In the genomic region with DNA sequence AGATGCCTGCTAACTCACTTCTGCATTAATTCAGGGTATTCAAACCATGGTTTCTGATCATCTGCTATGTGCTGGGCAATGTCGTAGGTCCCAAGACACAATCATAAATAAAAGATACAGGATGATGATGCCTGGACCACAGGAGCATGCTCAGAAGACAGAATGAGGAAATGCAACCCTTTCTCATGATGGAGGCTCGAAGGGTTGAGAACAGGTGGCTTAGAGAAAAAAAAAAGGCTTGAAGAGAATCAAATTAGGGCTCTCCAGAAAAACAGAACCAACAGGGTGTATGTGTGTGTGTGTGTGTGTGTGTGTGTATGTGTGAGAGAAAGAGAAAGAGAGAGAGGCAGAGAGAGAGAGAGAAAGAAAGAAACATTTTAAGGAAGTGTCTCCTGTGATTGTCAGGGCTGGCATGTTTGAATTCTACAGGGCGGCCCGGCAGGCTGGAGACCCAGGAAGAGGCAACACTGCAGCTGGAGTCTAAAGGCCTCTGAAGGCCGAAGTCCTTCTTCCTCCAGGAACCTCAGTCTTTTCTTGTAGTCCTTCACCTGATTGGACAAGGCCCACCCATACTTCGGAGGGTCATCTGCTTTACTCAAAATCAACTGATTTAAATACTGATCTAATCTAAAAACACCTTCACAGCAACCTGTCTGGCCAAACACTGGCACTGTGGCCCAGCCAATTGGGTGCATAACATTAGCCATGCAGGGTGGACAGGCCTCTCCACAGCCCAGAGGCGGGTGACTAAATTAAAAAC, we compare ENCODE assay signal across 27 cellular contexts.
"Had no signal": no experiment of that assay in that cellular context is flagged by ENCODE, and none has a peak within 500 bp of the region (broad histone marks: within the 10 kb centered on the region; RNA-seq: fewer than 3 reads in every experiment).

No MANE protein-coding gene starts in this region.

- H3K9ac ChIP-seq: parathyroid adenoma had no signal

- H3K27me3 Mint-ChIP-seq: activated CD4-positive, alpha-beta memory T cell treated with anti-CD3 and anti-CD28 coated beads, Interleukin-2, amount 10 ng/mL, durations not matched to agents 7 days and 5 days; activated CD4-positive, alpha-beta T cell treated with anti-CD3 and anti-CD28 coated beads, Interleukin-2, amount 10 ng/mL, durations not matched to agents 24 days and 14 days; brain had no signal

- H3K4me3 Mint-ChIP-seq: activated CD4-positive, alpha-beta memory T cell treated with anti-CD3 and anti-CD28 coated beads, Interleukin-2, amount 10 ng/mL, durations not matched to agents 7 days and 5 days; activated CD4-positive, alpha-beta T cell treated with anti-CD3 and anti-CD28 coated beads, Interleukin-2, amount 10 ng/mL, durations not matched to agents 24 days and 14 days; brain; dendritic cell treated with granulocyte-macrophage colony-stimulating factor and Interleukin-4, amounts not matched to agents 40 ng/mL and 50 ng/mL, for 4 days; immature natural killer cell; nephron; stimulated activated memory B cell treated with anti-CD40 and anti-IgM and Interleukin-4, amounts not matched to agents 10 μg/mL and 1 μg/mL and 100 μg/mL, for 72 hours; T-cell; T-helper 2 cell treated with Interferon-gamma antibody and Interleukin-4, amounts not matched to agents 5 μg/mL and 100 μg/mL, for 36 hours had no signal

- H2AFZ ChIP-seq: hepatocyte, parathyroid adenoma had no signal

- ATAC-seq: activated CD4-positive, CD25-positive, alpha-beta regulatory T cell treated with anti-CD3 and anti-CD28 coated beads, Interleukin-2, amount 50 U/mL, for 24 hours; activated naive CD4-positive, alpha-beta T cell treated with anti-CD3 and anti-CD28 coated beads, Interleukin-2, amount 50 U/mL, for 72 hours; left lung; sciatic nerve; stimulated activated memory B cell treated with anti-CD40 and anti-IgM and Interleukin-4, amounts not matched to agents 10 μg/mL and 1 μg/mL and 100 μg/mL, for 72 hours; T-cell had no signal

- H3K27ac ChIP-seq: hepatocyte, left lung, parathyroid adenoma, thoracic aorta, upper lobe of left lung, VCaP had no signal

- H3K4me2 ChIP-seq: hepatocyte, smooth muscle cell had no signal

- H3K36me3 Mint-ChIP-seq: brain; immature natural killer cell; stimulated activated memory B cell treated with anti-CD40 and anti-IgM and Interleukin-4, amounts not matched to agents 10 μg/mL and 1 μg/mL and 100 μg/mL, for 72 hours; T-cell had no signal

- H3K4me1 Mint-ChIP-seq: activated CD4-positive, alpha-beta memory T cell treated with anti-CD3 and anti-CD28 coated beads, Interleukin-2, amount 10 ng/mL, durations not matched to agents 7 days and 5 days; activated CD4-positive, alpha-beta T cell treated with anti-CD3 and anti-CD28 coated beads, Interleukin-2, amount 10 ng/mL, durations not matched to agents 24 days and 14 days; brain; immature natural killer cell; nephron; stimulated activated memory B cell treated with anti-CD40 and anti-IgM and Interleukin-4, amounts not matched to agents 10 μg/mL and 1 μg/mL and 100 μg/mL, for 72 hours; T-cell had no signal

- H3K4me1 ChIP-seq: left lung, parathyroid adenoma, upper lobe of left lung had no signal

- H3K27me3 ChIP-seq: upper lobe of left lung had no signal

- H3K79me2 ChIP-seq: hepatocyte, parathyroid adenoma had no signal

- DNase-seq: activated CD4-positive, alpha-beta memory T cell treated with anti-CD3 and anti-CD28 coated beads, Interleukin-2, amount 10 ng/mL, durations not matched to agents 7 days and 5 days; activated CD4-positive, alpha-beta T cell treated with anti-CD3 and anti-CD28 coated beads, Interleukin-2, amount 10 ng/mL, durations not matched to agents 24 days and 14 days; activated T-cell treated with anti-CD3 and anti-CD28 coated beads, Interleukin-2, amount 50 U/mL, for 1 hour; aorta; effector CD8-positive, alpha-beta T cell; erythroblast; foreskin fibroblast; immature natural killer cell; kidney glomerular epithelial cell; stimulated activated CD4-positive, alpha-beta T cell treated with anti-CD3 and anti-CD28 coated beads, Interleukin-15, amount 100 ng/mL, for 24 hours; T-cell had no signal

- H3K27ac Mint-ChIP-seq: activated CD4-positive, alpha-beta memory T cell treated with anti-CD3 and anti-CD28 coated beads, Interleukin-2, amount 10 ng/mL, durations not matched to agents 7 days and 5 days; activated CD4-positive, alpha-beta T cell treated with anti-CD3 and anti-CD28 coated beads, Interleukin-2, amount 10 ng/mL, durations not matched to agents 24 days and 14 days; activated naive CD4-positive, alpha-beta T cell treated with anti-CD3 and anti-CD28 coated beads, Interleukin-2, amount 50 U/mL, for 72 hours; brain; dendritic cell treated with granulocyte-macrophage colony-stimulating factor and Interleukin-4, amounts not matched to agents 40 ng/mL and 50 ng/mL, for 4 days; immature natural killer cell; nephron; stimulated activated memory B cell treated with anti-CD40 and anti-IgM and Interleukin-4, amounts not matched to agents 10 μg/mL and 1 μg/mL and 100 μg/mL, for 72 hours; T-cell; T-helper 2 cell treated with Interferon-gamma antibody and Interleukin-4, amounts not matched to agents 5 μg/mL and 100 μg/mL, for 36 hours had no signal

- H3K4me3 ChIP-seq: hepatocyte, left lung, lung, smooth muscle cell, thoracic aorta, upper lobe of left lung had no signal
